ENCODE assay signal across 1 cellular context in the genomic region with DNA sequence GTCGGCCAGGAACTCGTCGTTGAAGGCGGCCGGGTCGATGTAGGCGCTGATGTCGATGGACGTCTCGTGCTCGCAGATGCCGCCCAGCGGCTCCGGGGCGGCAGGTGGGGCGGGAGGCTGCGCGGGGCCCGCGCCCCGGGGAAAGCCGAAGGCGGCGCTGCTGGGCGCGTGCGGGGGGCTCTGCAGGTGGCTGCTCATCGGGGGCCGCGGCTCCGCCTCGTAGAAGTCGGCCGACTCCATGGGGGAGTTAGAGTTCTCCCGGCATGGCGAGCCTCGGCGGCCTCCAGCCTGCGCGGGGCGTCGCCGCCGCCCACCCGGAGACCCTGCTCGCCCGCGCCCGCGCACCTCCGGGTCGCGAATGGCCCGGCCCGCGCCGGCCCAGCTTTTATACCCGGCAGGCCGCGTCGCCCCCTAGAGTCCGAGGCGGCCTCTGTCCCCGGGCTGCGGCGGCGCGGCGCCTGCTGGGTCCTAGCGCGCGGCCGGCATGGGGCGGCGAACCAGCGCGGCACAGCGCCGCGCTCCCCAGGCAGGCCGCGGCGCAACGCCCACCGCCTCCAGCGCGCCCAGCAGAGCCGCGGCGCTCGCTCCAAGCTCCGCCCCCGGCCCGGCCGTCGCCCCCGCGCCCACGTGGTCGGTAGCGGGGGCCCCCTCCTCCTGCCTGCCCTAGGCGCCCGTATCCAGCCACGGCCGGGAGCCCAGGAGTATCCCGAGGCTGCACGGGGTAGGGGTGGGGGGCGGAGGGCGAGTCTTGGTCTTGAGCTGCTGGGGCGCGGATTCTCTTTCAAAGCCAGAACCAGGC.
A peak's percentile ranks its signal among the peaks of the same experiment; 100 is the strongest.
TF ChIP-seq lines count a peak whose summit lies in the region.

TSS of gene CEBPA (minus strand) at position 360 of the 799 bp plus-strand sequence. CDS start at position 240, 120 bp downstream.

TF ChIP-seq in HepG2, 621 proteins besides CTCF, POLR2A, EP300 and RAD21 (continued from another document and continues in another):
- TF ChIP-seq STAG1 (CRISPR knock-in tag; IDR thresholded peaks at IDR 0.05), result peak; percentile 39
- peak; percentile 90 for TF ChIP-seq SKI (IDR thresholded peaks at IDR 0.05; ENCODE audit: partially characterized antibody)
- peak; percentile 56 for TF ChIP-seq MAZ (IDR thresholded peaks at IDR 0.05; ENCODE audit: borderline replicate concordance, low read depth, low read length)
- TF ChIP-seq MAZ (CRISPR knock-in tag; IDR thresholded peaks at IDR 0.05; ENCODE audit: low read depth), result peak; percentile 97
- TF ChIP-seq SATB2 (CRISPR knock-in tag; IDR thresholded peaks at IDR 0.05), result peak; percentile 39; the same call in 1 of the 2 replicates
- 0 out of 2 replicates have a peak, but pooled peaks have one; percentile 28 for TF ChIP-seq ZNF589 (CRISPR knock-in tag; conservative IDR thresholded peaks at IDR 0.05)
- TF ChIP-seq NFKB2 (CRISPR knock-in tag; IDR thresholded peaks at IDR 0.05; ENCODE audit: borderline replicate concordance), result peak; percentile 68; the same call in 1 of the 2 replicates
- 0 out of 2 replicates have a peak, but pooled peaks have one; percentile 69 for TF ChIP-seq ZBTB38 (CRISPR knock-in tag; IDR thresholded peaks at IDR 0.05)
- peak; percentile 99 for TF ChIP-seq POLR2G (IDR thresholded peaks at IDR 0.05; ENCODE audit: low read depth, low read length)
- TF ChIP-seq CBFB (CRISPR knock-in tag; IDR thresholded peaks at IDR 0.05), result 0 out of 2 replicates have a peak, but pooled peaks have one; percentile 42
- peak; percentile 95 for TF ChIP-seq SALL2 (CRISPR knock-in tag; IDR thresholded peaks at IDR 0.05)
- peak; percentile 99 for TF ChIP-seq ZNF205 (CRISPR knock-in tag; IDR thresholded peaks at IDR 0.05)
- TF ChIP-seq DR1 (CRISPR knock-in tag; IDR thresholded peaks at IDR 0.05), result peak; percentile 73; the same call in 1 of the 2 replicates
- no peak for TF ChIP-seq DDIT3 (CRISPR knock-in tag; IDR thresholded peaks at IDR 0.05)
- TF ChIP-seq NR2F1 (CRISPR knock-in tag; IDR thresholded peaks at IDR 0.05), result peak in 1 of 2 experiments; percentile 63; a peak in 2 of 4 replicates
- peak; percentile 25 for TF ChIP-seq HNRNPK (IDR thresholded peaks at IDR 0.05; ENCODE audit: low read depth, low read length, poor library complexity, severe bottlenecking)
- TF ChIP-seq, protein P1, sequence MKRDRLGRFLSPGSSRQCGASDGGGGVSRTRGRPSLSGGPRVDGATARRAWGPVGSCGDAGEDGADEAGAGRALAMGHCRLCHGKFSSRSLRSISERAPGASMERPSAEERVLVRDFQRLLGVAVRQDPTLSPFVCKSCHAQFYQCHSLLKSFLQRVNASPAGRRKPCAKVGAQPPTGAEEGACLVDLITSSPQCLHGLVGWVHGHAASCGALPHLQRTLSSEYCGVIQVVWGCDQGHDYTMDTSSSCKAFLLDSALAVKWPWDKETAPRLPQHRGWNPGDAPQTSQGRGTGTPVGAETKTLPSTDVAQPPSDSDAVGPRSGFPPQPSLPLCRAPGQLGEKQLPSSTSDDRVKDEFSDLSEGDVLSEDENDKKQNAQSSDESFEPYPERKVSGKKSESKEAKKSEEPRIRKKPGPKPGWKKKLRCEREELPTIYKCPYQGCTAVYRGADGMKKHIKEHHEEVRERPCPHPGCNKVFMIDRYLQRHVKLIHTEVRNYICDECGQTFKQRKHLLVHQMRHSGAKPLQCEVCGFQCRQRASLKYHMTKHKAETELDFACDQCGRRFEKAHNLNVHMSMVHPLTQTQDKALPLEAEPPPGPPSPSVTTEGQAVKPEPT (CRISPR knock-in tag; IDR thresholded peaks at IDR 0.05; ENCODE audit: low read depth), result peak; percentile 95; the same call in 1 of the 2 replicates
- TF ChIP-seq, protein P2, sequence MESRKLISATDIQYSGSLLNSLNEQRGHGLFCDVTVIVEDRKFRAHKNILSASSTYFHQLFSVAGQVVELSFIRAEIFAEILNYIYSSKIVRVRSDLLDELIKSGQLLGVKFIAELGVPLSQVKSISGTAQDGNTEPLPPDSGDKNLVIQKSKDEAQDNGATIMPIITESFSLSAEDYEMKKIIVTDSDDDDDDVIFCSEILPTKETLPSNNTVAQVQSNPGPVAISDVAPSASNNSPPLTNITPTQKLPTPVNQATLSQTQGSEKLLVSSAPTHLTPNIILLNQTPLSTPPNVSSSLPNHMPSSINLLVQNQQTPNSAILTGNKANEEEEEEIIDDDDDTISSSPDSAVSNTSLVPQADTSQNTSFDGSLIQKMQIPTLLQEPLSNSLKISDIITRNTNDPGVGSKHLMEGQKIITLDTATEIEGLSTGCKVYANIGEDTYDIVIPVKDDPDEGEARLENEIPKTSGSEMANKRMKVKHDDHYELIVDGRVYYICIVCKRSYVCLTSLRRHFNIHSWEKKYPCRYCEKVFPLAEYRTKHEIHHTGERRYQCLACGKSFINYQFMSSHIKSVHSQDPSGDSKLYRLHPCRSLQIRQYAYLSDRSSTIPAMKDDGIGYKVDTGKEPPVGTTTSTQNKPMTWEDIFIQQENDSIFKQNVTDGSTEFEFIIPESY (CRISPR knock-in tag; IDR thresholded peaks at IDR 0.05), result 0 out of 2 replicates have a peak, but pooled peaks have one; percentile 14
- no peak for TF ChIP-seq ZNF646 (CRISPR knock-in tag; IDR thresholded peaks at IDR 0.05)
- TF ChIP-seq ZNF530 (CRISPR knock-in tag; IDR thresholded peaks at IDR 0.05; ENCODE audit: low read depth), result 0 out of 2 replicates have a peak, but pooled peaks have one; percentile 14
- peak; percentile 72 for TF ChIP-seq ZNF556 (CRISPR knock-in tag; IDR thresholded peaks at IDR 0.05; ENCODE audit: borderline replicate concordance)
- TF ChIP-seq, protein P3, sequence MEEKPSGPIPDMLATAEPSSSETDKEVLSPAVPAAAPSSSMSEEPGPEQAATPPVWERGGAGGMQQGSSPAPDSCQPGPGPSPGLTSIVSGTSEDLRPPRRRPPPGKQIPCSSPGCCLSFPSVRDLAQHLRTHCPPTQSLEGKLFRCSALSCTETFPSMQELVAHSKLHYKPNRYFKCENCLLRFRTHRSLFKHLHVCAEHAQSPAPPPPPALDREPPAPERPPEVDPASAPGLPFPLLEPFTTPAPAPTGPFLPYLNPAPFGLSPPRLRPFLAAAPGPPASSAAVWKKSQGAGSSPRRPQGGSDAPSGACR (CRISPR knock-in tag; IDR thresholded peaks at IDR 0.05), result 0 out of 2 replicates have a peak, but pooled peaks have one; percentile 2
- TF ChIP-seq, protein P4, sequence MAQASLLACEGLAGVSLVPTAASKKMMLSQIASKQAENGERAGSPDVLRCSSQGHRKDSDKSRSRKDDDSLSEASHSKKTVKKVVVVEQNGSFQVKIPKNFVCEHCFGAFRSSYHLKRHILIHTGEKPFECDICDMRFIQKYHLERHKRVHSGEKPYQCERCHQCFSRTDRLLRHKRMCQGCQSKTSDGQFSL (CRISPR knock-in tag; IDR thresholded peaks at IDR 0.05), result peak; percentile 65
- no peak for TF ChIP-seq NFE2L1 (CRISPR knock-in tag; IDR thresholded peaks at IDR 0.05; ENCODE audit: borderline replicate concordance)
- TF ChIP-seq HOXA3 (CRISPR knock-in tag; IDR thresholded peaks at IDR 0.05), result peak; percentile 75
- peak; percentile 71; the same call in 1 of the 2 replicates for TF ChIP-seq ZNF124 (CRISPR knock-in tag; IDR thresholded peaks at IDR 0.05)
- peak; percentile 66; the same call in 1 of the 2 replicates for TF ChIP-seq ZNF605 (CRISPR knock-in tag; IDR thresholded peaks at IDR 0.05)
- peak; percentile 40; the same call in 1 of the 2 replicates for TF ChIP-seq FOXK1 (CRISPR knock-in tag; IDR thresholded peaks at IDR 0.05; ENCODE audit: borderline replicate concordance, low read depth)
- no peak for TF ChIP-seq HHEX (CRISPR knock-in tag; IDR thresholded peaks at IDR 0.05)
- peak; percentile 8 for TF ChIP-seq ZNF441 (CRISPR knock-in tag; IDR thresholded peaks at IDR 0.05; ENCODE audit: borderline replicate concordance)
- TF ChIP-seq, protein P5, sequence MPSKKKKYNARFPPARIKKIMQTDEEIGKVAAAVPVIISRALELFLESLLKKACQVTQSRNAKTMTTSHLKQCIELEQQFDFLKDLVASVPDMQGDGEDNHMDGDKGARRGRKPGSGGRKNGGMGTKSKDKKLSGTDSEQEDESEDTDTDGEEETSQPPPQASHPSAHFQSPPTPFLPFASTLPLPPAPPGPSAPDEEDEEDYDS (CRISPR knock-in tag; IDR thresholded peaks at IDR 0.05), result peak; percentile 73
- TF ChIP-seq ZNF501 (CRISPR knock-in tag; IDR thresholded peaks at IDR 0.05), result peak; percentile 74; the same call in 1 of the 2 replicates
- TF ChIP-seq CCDC6 (CRISPR knock-in tag; IDR thresholded peaks at IDR 0.05), result peak; percentile 95
- TF ChIP-seq, protein P6, sequence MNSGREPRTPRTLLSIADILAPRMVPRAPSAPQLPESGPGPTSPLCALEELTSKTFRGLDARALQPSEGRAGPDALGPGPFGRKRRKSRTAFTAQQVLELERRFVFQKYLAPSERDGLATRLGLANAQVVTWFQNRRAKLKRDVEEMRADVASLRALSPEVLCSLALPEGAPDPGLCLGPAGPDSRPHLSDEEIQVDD (CRISPR knock-in tag; IDR thresholded peaks at IDR 0.05; ENCODE audit: borderline replicate concordance), result no peak; the same call in 1 of the 2 replicates
- TF ChIP-seq, protein P7, sequence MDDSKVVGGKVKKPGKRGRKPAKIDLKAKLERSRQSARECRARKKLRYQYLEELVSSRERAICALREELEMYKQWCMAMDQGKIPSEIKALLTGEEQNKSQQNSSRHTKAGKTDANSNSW (CRISPR knock-in tag; IDR thresholded peaks at IDR 0.05; ENCODE audit: borderline replicate concordance), result peak; percentile 67; the same call in 1 of the 2 replicates
- no peak for TF ChIP-seq JUNB (CRISPR knock-in tag; IDR thresholded peaks at IDR 0.05; ENCODE audit: borderline replicate concordance)
- TF ChIP-seq, protein P8, sequence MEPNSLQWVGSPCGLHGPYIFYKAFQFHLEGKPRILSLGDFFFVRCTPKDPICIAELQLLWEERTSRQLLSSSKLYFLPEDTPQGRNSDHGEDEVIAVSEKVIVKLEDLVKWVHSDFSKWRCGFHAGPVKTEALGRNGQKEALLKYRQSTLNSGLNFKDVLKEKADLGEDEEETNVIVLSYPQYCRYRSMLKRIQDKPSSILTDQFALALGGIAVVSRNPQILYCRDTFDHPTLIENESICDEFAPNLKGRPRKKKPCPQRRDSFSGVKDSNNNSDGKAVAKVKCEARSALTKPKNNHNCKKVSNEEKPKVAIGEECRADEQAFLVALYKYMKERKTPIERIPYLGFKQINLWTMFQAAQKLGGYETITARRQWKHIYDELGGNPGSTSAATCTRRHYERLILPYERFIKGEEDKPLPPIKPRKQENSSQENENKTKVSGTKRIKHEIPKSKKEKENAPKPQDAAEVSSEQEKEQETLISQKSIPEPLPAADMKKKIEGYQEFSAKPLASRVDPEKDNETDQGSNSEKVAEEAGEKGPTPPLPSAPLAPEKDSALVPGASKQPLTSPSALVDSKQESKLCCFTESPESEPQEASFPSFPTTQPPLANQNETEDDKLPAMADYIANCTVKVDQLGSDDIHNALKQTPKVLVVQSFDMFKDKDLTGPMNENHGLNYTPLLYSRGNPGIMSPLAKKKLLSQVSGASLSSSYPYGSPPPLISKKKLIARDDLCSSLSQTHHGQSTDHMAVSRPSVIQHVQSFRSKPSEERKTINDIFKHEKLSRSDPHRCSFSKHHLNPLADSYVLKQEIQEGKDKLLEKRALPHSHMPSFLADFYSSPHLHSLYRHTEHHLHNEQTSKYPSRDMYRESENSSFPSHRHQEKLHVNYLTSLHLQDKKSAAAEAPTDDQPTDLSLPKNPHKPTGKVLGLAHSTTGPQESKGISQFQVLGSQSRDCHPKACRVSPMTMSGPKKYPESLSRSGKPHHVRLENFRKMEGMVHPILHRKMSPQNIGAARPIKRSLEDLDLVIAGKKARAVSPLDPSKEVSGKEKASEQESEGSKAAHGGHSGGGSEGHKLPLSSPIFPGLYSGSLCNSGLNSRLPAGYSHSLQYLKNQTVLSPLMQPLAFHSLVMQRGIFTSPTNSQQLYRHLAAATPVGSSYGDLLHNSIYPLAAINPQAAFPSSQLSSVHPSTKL (CRISPR knock-in tag; IDR thresholded peaks at IDR 0.05), result peak; percentile 40
